ENCODE assay signal across 23 cellular contexts in the genomic region with DNA sequence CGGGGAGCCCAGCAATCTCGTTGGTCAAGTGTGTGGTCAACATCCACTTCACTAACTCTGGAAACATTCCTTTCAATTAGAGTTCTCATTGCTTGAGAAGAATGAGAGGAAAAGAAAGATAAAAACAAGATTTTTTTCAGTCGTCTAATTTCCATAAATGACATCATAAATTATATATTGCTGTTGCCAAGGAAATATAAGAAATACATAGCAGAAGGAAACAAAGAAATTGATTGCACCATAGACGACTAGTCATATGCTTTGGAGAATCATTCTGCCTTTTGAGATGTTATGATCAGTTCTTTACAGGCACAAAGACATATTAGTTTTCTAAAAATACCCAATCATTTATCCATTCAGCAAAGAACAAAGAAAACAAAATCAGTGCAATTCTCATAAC. TPM values are rescaled to one million over a fixed set of nuclear protein-coding genes. Genes with fewer than 3 reads are reported as not detected.
DNase-seq lines count a peak whose midpoint lies in the region; ATAC-seq, FAIRE-seq and TF ChIP-seq lines count a peak whose summit lies in the region.
"Had no signal": no experiment of that assay in that cellular context is flagged by ENCODE, and none has a peak within 500 bp of the region (broad histone marks: within the 10 kb centered on the region; RNA-seq: fewer than 3 reads in every experiment).

No MANE protein-coding gene starts in this region.

- H3K36me3 Mint-ChIP-seq in astrocyte (ENCODE audit: low read depth, unreplicated experiment): no peaks in the 10 kb centered on the region
- no peaks in the 10 kb centered on the region for H3K36me3 Mint-ChIP-seq in endodermal cell (ENCODE audit: low read depth)
- H3K36me3 Mint-ChIP-seq: natural killer cell treated with Interleukin-12 subunit alpha and Interleukin-12 subunit beta and Interleukin-15 and Interleukin-18, amount 100 ng/mL, for 72 hours had no signal

- peak; percentile 7 for DNase-seq in astrocyte (ENCODE audit: low read depth)
- DNase-seq in fibroblast of gingiva (ENCODE audit: low read depth): peak; percentile 62
- no peak for DNase-seq in osteoblast (ENCODE audit: insufficient read length, low spot score, missing footprints)
- no peak for DNase-seq in transverse colon
- no peak for DNase-seq in NCI-H146 (lab: John Stamatoyannopoulos, UW)
- no peak for DNase-seq in endodermal cell
- DNase-seq: activated T-cell treated with anti-CD3 and anti-CD28 coated beads, Interleukin-2, amount 50 U/mL, for 48 hours; erythroblast; heart left ventricle; islet precursor cell; NCI-H2081 treated with DMSO at 0.1 percent for 48 hours; NCI-H510A treated with DMSO at 0.1 percent for 48 hours; psoas muscle; SK-N-SH; stimulated activated CD8-positive, alpha-beta memory T cell treated with anti-CD3 and anti-CD28 coated beads, Interleukin-4, amount 100 ng/mL, for 48 hours; T1000; thyroid gland had no signal

- H3K36me3 ChIP-seq in astrocyte (ENCODE audit: insufficient read depth, low read length): no peaks in the 10 kb centered on the region
- no peaks in the 10 kb centered on the region for H3K36me3 ChIP-seq in osteoblast (ENCODE audit: insufficient read depth, low read length)
- no peaks in the 10 kb centered on the region for H3K36me3 ChIP-seq in transverse colon
- no peaks in the 10 kb centered on the region for H3K36me3 ChIP-seq in endodermal cell (ENCODE audit: control insufficient read depth, insufficient read depth, low read length)
- H3K36me3 ChIP-seq: cardiac muscle cell, heart left ventricle, thyroid gland had no signal

- H3K4me1 Mint-ChIP-seq in astrocyte (ENCODE audit: low read depth, unreplicated experiment) (peaks cover 4% of the 10 kb centered on the region), endodermal cell (no peaks in the 10 kb centered on the region)

- H3K27ac ChIP-seq in astrocyte (ENCODE audit: low read depth, low read length) (no peak overlapping the region), osteoblast (ENCODE audit: low read depth, low read length) (no peak overlapping the region), transverse colon (peak overlapping the region; percentile 51 to 79 (median 66)), endodermal cell (ENCODE audit: low read depth, low read length) (no peak overlapping the region)
- H3K27ac ChIP-seq: cardiac muscle cell, psoas muscle had no signal

- no peaks in the 10 kb centered on the region for H3K27me3 ChIP-seq in astrocyte (ENCODE audit: insufficient read depth, low read length)
- H3K27me3 ChIP-seq in osteoblast (ENCODE audit: insufficient read depth, low read length): no peaks in the 10 kb centered on the region
- no peaks in the 10 kb centered on the region for H3K27me3 ChIP-seq in transverse colon
- H3K27me3 ChIP-seq in endodermal cell (ENCODE audit: control insufficient read depth, insufficient read depth, low read length, poor library complexity, severe bottlenecking): no peaks in the 10 kb centered on the region
- H3K27me3 ChIP-seq: cardiac muscle cell, heart left ventricle, thyroid gland had no signal

- intact Hi-C loops in transverse colon (cut with DNase I; ENCODE audit: low total_unique reads): no loop called here

- H2AFZ ChIP-seq in astrocyte (ENCODE audit: low read depth, low read length) (no peak overlapping the region), osteoblast (ENCODE audit: low read length) (peak overlapping the region; percentile 13)

- no peak overlapping the region for H3K9ac ChIP-seq in astrocyte (ENCODE audit: low read length)
- no peak overlapping the region for H3K9ac ChIP-seq in endodermal cell (ENCODE audit: extremely low read depth, low read length, poor library complexity, severe bottlenecking)
- H3K9ac ChIP-seq: SK-N-SH had no signal

- no peaks in the 10 kb centered on the region for H3K27me3 Mint-ChIP-seq in astrocyte (ENCODE audit: low read depth, unreplicated experiment)
- no peaks in the 10 kb centered on the region for H3K27me3 Mint-ChIP-seq in endodermal cell (ENCODE audit: insufficient read depth)
- H3K27me3 Mint-ChIP-seq: activated naive CD8-positive, alpha-beta T cell had no signal

- TF ChIP-seq POLR2A in transverse colon (IDR thresholded peaks at IDR 0.05): no peak

- H3K9me3 Mint-ChIP-seq in astrocyte (ENCODE audit: unreplicated experiment) (peaks cover 2% of the 10 kb centered on the region), endodermal cell (no peaks in the 10 kb centered on the region)
- H3K9me3 Mint-ChIP-seq: natural killer cell treated with Interleukin-12 subunit alpha and Interleukin-12 subunit beta and Interleukin-15 and Interleukin-18, amount 100 ng/mL, for 72 hours had no signal

- FAIRE-seq in astrocyte (lab: Jason Lieb, UNC): peak; percentile 39

- in situ Hi-C loops in transverse colon (cut with MboI; ENCODE audit: low pct_ligation_motif_present in 1 of 4, low pct_unique_long_range_greater_than_20kb in 1 of 4, low sequenced_read_pairs in 3 of 4): no loop called here

- H3K4me3 Mint-ChIP-seq in astrocyte (ENCODE audit: unreplicated experiment): no peak overlapping the region
- no peak overlapping the region for H3K4me3 Mint-ChIP-seq in endodermal cell
- H3K4me3 Mint-ChIP-seq: activated naive CD8-positive, alpha-beta T cell; natural killer cell treated with Interleukin-12 subunit alpha and Interleukin-12 subunit beta and Interleukin-15 and Interleukin-18, amount 100 ng/mL, for 72 hours had no signal

- 47 to 69% methylated on average over 4 of the region's 4 CpGs for WGBS in transverse colon (ENCODE audit: low coverage in 1 of 2), 2 donors
- 96 to 100% methylated on average over 1 to 3 of the region's 4 CpGs for WGBS in endodermal cell (ENCODE audit: insufficient coverage in 1 of 2, insufficient read length in 1 of 2), 2 experiments

- H3K9me3 ChIP-seq in astrocyte (ENCODE audit: insufficient read depth, low read depth, low read length) (no peaks in the 10 kb centered on the region), osteoblast (ENCODE audit: low read depth, low read length) (no peaks in the 10 kb centered on the region), transverse colon (no peaks in the 10 kb centered on the region), endodermal cell (ENCODE audit: control insufficient read depth, low read length) (no peaks in the 10 kb centered on the region)
- H3K9me3 ChIP-seq: heart left ventricle, psoas muscle, SK-N-SH, thyroid gland had no signal

- no peaks in the 10 kb centered on the region for H3K79me2 ChIP-seq in astrocyte (ENCODE audit: insufficient read depth, low read length)
- H3K79me2 ChIP-seq in osteoblast (ENCODE audit: insufficient read depth, low read length): no peaks in the 10 kb centered on the region

- H3K4me3 ChIP-seq in astrocyte (ENCODE audit: insufficient read depth, low read depth, low read length) (no peak overlapping the region), osteoblast (ENCODE audit: insufficient read depth, low read length) (no peak overlapping the region), transverse colon (no peak overlapping the region), endodermal cell (ENCODE audit: low read length) (no peak overlapping the region)
- H3K4me3 ChIP-seq: cardiac muscle cell, psoas muscle, thyroid gland had no signal

- TF ChIP-seq CTCF in astrocyte (IDR thresholded peaks at IDR 0.05; ENCODE audit: insufficient read depth, low read depth, low read length) (no peak), osteoblast (IDR thresholded peaks at IDR 0.05; ENCODE audit: extremely low read depth, low read depth, low read length) (no peak), transverse colon (IDR thresholded peaks at IDR 0.05) (no peak), endodermal cell (conservative IDR thresholded peaks at IDR 0.05) (no peak)

- H3K27ac Mint-ChIP-seq in astrocyte (ENCODE audit: unreplicated experiment): no peak overlapping the region
- no peak overlapping the region for H3K27ac Mint-ChIP-seq in endodermal cell
- H3K27ac Mint-ChIP-seq: activated naive CD8-positive, alpha-beta T cell; natural killer cell treated with Interleukin-12 subunit alpha and Interleukin-12 subunit beta and Interleukin-15 and Interleukin-18, amount 100 ng/mL, for 72 hours had no signal

- no peak for ATAC-seq in GM18498 (IDR thresholded peaks at IDR 0.05; ENCODE audit: unreplicated experiment)
- ATAC-seq: activated CD4-positive, CD25-positive, alpha-beta regulatory T cell treated with anti-CD3 and anti-CD28 coated beads, Interleukin-2, amount 50 U/mL, for 24 hours; natural killer cell treated with Interleukin-12 subunit alpha and Interleukin-12 subunit beta and Interleukin-15 and Interleukin-18, amount 100 ng/mL, for 72 hours; psoas muscle had no signal

- H3K4me1 ChIP-seq in astrocyte (ENCODE audit: insufficient read depth, low read length): no peaks in the 10 kb centered on the region
- H3K4me1 ChIP-seq in osteoblast (ENCODE audit: insufficient read depth, low read length): no peaks in the 10 kb centered on the region
- H3K4me1 ChIP-seq in transverse colon: peaks cover 0 to 21% (median 5%) of the 10 kb centered on the region in 4 donors
- H3K4me1 ChIP-seq in endodermal cell (ENCODE audit: control insufficient read depth, insufficient read depth, low read length): no peaks in the 10 kb centered on the region
- H3K4me1 ChIP-seq: psoas muscle, thyroid gland had no signal

- no peak overlapping the region for H3K4me2 ChIP-seq in astrocyte (ENCODE audit: low read length)
- no peak overlapping the region for H3K4me2 ChIP-seq in osteoblast (ENCODE audit: insufficient read depth, low read length)
- H3K4me2 ChIP-seq: SK-N-SH had no signal

- no peaks in the 10 kb centered on the region for H4K20me1 ChIP-seq in astrocyte (ENCODE audit: insufficient read depth, low read length)
- H4K20me1 ChIP-seq in osteoblast (ENCODE audit: insufficient read depth, low read length): no peaks in the 10 kb centered on the region

- TF ChIP-seq EP300 in transverse colon (IDR thresholded peaks at IDR 0.05; ENCODE audit: low read depth): no peak

RNA-seq across cellular contexts. Expression of gene C1QTNF7, which starts 0.7 kb away (rescaled TPM):
- total RNA-seq in astrocyte: not detected in 2 replicates
- total RNA-seq in osteoblast: under 0.01 and 0.72 TPM in 2 replicates
- 1 to 10 TPM in 3 of 4 donors, not detected in 1; 3.7 to 8.4 (median 3.7) TPM for total RNA-seq in transverse colon
- not detected for total RNA-seq in endodermal cell
- polyA plus RNA-seq in endodermal cell (2013, experiment 1 of 2): 0.57 TPM
- polyA plus RNA-seq in endodermal cell (2013, experiment 2 of 2): 0.37 TPM
- total RNA-seq: cardiac muscle cell; natural killer cell treated with Interleukin-12 subunit alpha and Interleukin-12 subunit beta and Interleukin-15 and Interleukin-18, amount 100 ng/mL, for 72 hours; RPMI7951 had no signal
- polyA plus RNA-seq: cardiac muscle cell, SK-N-SH had no signal

RNA-seq across cellular contexts. Expression of gene CC2D2A, which starts 42.6 kb away (rescaled TPM):
- total RNA-seq in astrocyte (14.0 and 16.0 TPM in 2 replicates), osteoblast (34.0 and 35.4 TPM in 2 replicates), transverse colon (10 to 100 TPM in 2 of 4 donors, 1 to 10 TPM in 2; 5.6 to 36.7 (median 9.6) TPM), endodermal cell (10 to 100 TPM; 12.3 to 25.2 TPM)
- polyA plus RNA-seq in endodermal cell (2013, experiment 1 of 2): 19.0 TPM
- 16.7 TPM for polyA plus RNA-seq in endodermal cell (2013, experiment 2 of 2)
- total RNA-seq: natural killer cell treated with Interleukin-12 subunit alpha and Interleukin-12 subunit beta and Interleukin-15 and Interleukin-18, amount 100 ng/mL, for 72 hours had no signal

Comparison
In these comparisons a context has a peak if more than half of its experiments do, and no peak if none do; other contexts are left out.
1. DNase-seq: peak in astrocyte (single experiment) and fibroblast of gingiva (single experiment); none in osteoblast (single experiment), transverse colon (single experiment), NCI-H146 (single experiment) and endodermal cell (single experiment).
2. H3K27ac ChIP-seq: peak in transverse colon (4 of 4); none in astrocyte (single experiment), osteoblast (single experiment) and endodermal cell (single experiment).